ENCODE assay signal across 19 cellular contexts in the genomic region with DNA sequence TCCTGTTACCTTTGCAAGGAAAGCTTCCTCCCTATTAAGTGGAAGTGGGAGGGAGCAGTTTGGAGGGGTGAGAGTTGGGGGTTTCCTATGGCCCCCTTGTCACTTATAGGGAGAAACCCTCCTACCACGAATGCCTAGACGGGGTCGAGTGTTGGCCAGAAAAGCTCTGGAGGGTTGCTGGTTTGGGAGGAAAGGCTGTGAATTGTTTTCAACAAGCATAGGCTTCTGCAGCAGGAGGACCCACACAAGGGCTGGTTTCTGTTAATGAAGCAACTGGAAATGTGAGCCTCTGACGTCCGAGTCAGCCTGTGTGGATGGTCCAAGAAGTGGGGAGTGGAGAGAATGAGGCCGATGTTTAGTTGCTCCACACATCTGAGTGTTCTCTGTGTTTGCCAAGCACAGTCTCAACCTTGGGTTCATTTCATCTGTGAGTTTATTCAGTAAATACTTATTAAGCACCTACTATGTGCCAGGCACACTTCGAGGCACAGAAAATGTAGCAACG. TPM values are rescaled to one million over a fixed set of nuclear protein-coding genes. Genes with fewer than 3 reads are reported as not detected.
"Had no signal": no experiment of that assay in that cellular context is flagged by ENCODE, and none has a peak within 500 bp of the region (broad histone marks: within the 10 kb centered on the region; RNA-seq: fewer than 3 reads in every experiment).

No MANE protein-coding gene starts in this region.

- DNase-seq: activated CD4-positive, alpha-beta T cell treated with anti-CD3 and anti-CD28 coated beads for 1 hour; activated CD4-positive, alpha-beta T cell treated with anti-CD3 and anti-CD28 coated beads, Interleukin-2, amount 50 U/mL, for 48 hours; activated gamma-delta T cell; activated T-cell treated with anti-CD3 and anti-CD28 coated beads, Interleukin-2, amount 50 U/mL, for 72 hours; effector CD8-positive, alpha-beta T cell; esophagus squamous epithelium; kidney; left ventricle myocardium inferior; natural killer cell; retina had no signal

- H2AFZ ChIP-seq: hepatocyte had no signal

- H3K4me2 ChIP-seq: hepatocyte had no signal

- H3K4me3 Mint-ChIP-seq: activated naive CD8-positive, alpha-beta T cell; activated T-cell treated with anti-CD3 and anti-CD28 coated beads, Interleukin-2, amount 50 U/mL, for 72 hours; memory B cell; natural killer cell; stimulated activated effector memory CD8-positive, alpha-beta T cell treated with anti-CD3 and anti-CD28 coated beads, Interleukin-12 subunit alpha, Interleukin-12 subunit beta, amount 100 ng/mL, for 72 hours had no signal

- H3K79me2 ChIP-seq: hepatocyte had no signal

- H3K36me3 ChIP-seq: esophagus squamous epithelium, left ventricle myocardium inferior had no signal

- ATAC-seq: activated T-cell treated with anti-CD3 and anti-CD28 coated beads, Interleukin-2, amount 50 U/mL, for 72 hours; natural killer cell; stimulated activated effector memory CD8-positive, alpha-beta T cell treated with anti-CD3 and anti-CD28 coated beads, Interleukin-12 subunit alpha, Interleukin-12 subunit beta, amount 100 ng/mL, for 72 hours had no signal

- H3K36me3 Mint-ChIP-seq: natural killer cell; stimulated activated effector memory CD8-positive, alpha-beta T cell treated with anti-CD3 and anti-CD28 coated beads, Interleukin-12 subunit alpha, Interleukin-12 subunit beta, amount 100 ng/mL, for 72 hours had no signal

- H3K9me3 ChIP-seq: esophagus squamous epithelium, left ventricle myocardium inferior had no signal

- H3K27ac ChIP-seq: esophagus squamous epithelium, hepatocyte, left ventricle myocardium inferior, VCaP had no signal

- FAIRE-seq: endothelial cell of umbilical vein, kidney had no signal

- H3K27ac Mint-ChIP-seq: activated naive CD8-positive, alpha-beta T cell; activated T-cell treated with anti-CD3 and anti-CD28 coated beads, Interleukin-2, amount 50 U/mL, for 72 hours; memory B cell; natural killer cell; stimulated activated effector memory CD8-positive, alpha-beta T cell treated with anti-CD3 and anti-CD28 coated beads, Interleukin-12 subunit alpha, Interleukin-12 subunit beta, amount 100 ng/mL, for 72 hours had no signal

- H3K4me3 ChIP-seq: esophagus squamous epithelium, hepatocyte had no signal

- H3K9me3 Mint-ChIP-seq: activated T-cell treated with anti-CD3 and anti-CD28 coated beads, Interleukin-2, amount 50 U/mL, for 72 hours; memory B cell; natural killer cell; stimulated activated effector memory CD8-positive, alpha-beta T cell treated with anti-CD3 and anti-CD28 coated beads, Interleukin-12 subunit alpha, Interleukin-12 subunit beta, amount 100 ng/mL, for 72 hours had no signal

RNA-seq across cellular contexts. Expression of a gene that starts 37.3 kb away (rescaled TPM):
- total RNA-seq: activated T-cell treated with anti-CD3 and anti-CD28 coated beads, Interleukin-2, amount 50 U/mL, for 72 hours; endothelial cell of umbilical vein; esophagus squamous epithelium; glomerular endothelial cell; hepatocyte; kidney; natural killer cell; T-helper 1 cell treated with Interleukin-12 subunit alpha and Interleukin-12 subunit beta and Interleukin-4 antibody, amounts not matched to agents 30 ng/mL and 1 ng/mL, for 36 hours; urinary bladder had no signal
- polyA plus RNA-seq: endothelial cell of umbilical vein, hepatocyte had no signal
